Comparison of ENCODE assay signal across 17 cellular contexts in genomic region chr11:35814720-35815305, GRCh38.
DNase-seq lines count a peak whose midpoint lies in the region; FAIRE-seq and TF ChIP-seq lines count a peak whose summit lies in the region.
"Had no signal": no experiment of that assay in that cellular context is flagged by ENCODE, and none has a peak within 500 bp of the region (broad histone marks: within the 10 kb centered on the region; RNA-seq: fewer than 3 reads in every experiment).

No MANE protein-coding gene starts in this region.

- H3K27me3 ChIP-seq in bronchial epithelial cell (ENCODE audit: control insufficient read depth, insufficient read depth, low read length), result no peaks in the 10 kb centered on the region
- H3K27me3 ChIP-seq in right atrium auricular region, result no peaks in the 10 kb centered on the region
- no peaks in the 10 kb centered on the region for H3K27me3 ChIP-seq in osteoblast (ENCODE audit: insufficient read depth, low read length)
- H3K27me3 ChIP-seq: MG63 had no signal

- peaks cover 16% of the 10 kb centered on the region for H3K36me3 Mint-ChIP-seq in HFFc6 (ENCODE audit: low read depth)

- H3K36me3 ChIP-seq in bronchial epithelial cell (ENCODE audit: control insufficient read depth, insufficient read depth, low read length), result no peaks in the 10 kb centered on the region
- H3K36me3 ChIP-seq in right atrium auricular region, result no peaks in the 10 kb centered on the region
- no peaks in the 10 kb centered on the region for H3K36me3 ChIP-seq in osteoblast (ENCODE audit: insufficient read depth, low read length)

- TF ChIP-seq CTCF in bronchial epithelial cell (IDR thresholded peaks at IDR 0.05; ENCODE audit: insufficient read depth, low read length, severe bottlenecking) (no peak), right atrium auricular region (IDR thresholded peaks at IDR 0.05) (no peak), osteoblast (IDR thresholded peaks at IDR 0.05; ENCODE audit: extremely low read depth, low read depth, low read length) (no peak), HFFc6 (IDR thresholded peaks at IDR 0.05) (no peak)

- peak; percentile 33 for DNase-seq in NCI-H82 (lab: John Stamatoyannopoulos, UW)
- no peak for DNase-seq in NCI-H82 treated with DMSO at 0.1 percent for 48 hours (lab: John Stamatoyannopoulos, UW; ENCODE audit: unreplicated experiment)
- DNase-seq in bronchial epithelial cell (ENCODE audit: low read depth), result peak; percentile 46
- peak; percentile 63 for DNase-seq in right atrium auricular region (ENCODE audit: low spot score)
- peak; percentile 65 for DNase-seq in osteoblast (ENCODE audit: insufficient read length, low spot score, missing footprints)
- no peak for DNase-seq in NCI-H510A treated with DMSO at 0.1 percent for 48 hours (lab: John Stamatoyannopoulos, UW)
- no peak for DNase-seq in NCI-H1092 (lab: John Stamatoyannopoulos, UW)
- no peak for DNase-seq in HFFc6
- DNase-seq: 8988T, MG63, NCI-H1105 treated with DMSO at 0.1 percent for 48 hours, NCI-H1930, NCI-H2171 treated with DMSO at 0.1 percent for 48 hours, NCI-H526 treated with DMSO at 0.1 percent for 48 hours, PC-3 had no signal

- no peak overlapping the region for H3K4me3 ChIP-seq in bronchial epithelial cell (ENCODE audit: low read depth, low read length)
- no peak overlapping the region for H3K4me3 ChIP-seq in right atrium auricular region
- H3K4me3 ChIP-seq in osteoblast (ENCODE audit: insufficient read depth, low read length), result no peak overlapping the region
- H3K4me3 ChIP-seq: GM23338, MG63 had no signal

- no peak overlapping the region for H3K4me3 Mint-ChIP-seq in HFFc6
- H3K4me3 Mint-ChIP-seq: GM23338 had no signal

- no peak overlapping the region for H2AFZ ChIP-seq in osteoblast (ENCODE audit: low read length)
- H2AFZ ChIP-seq: GM23338 had no signal

- no peaks in the 10 kb centered on the region for H3K9me3 Mint-ChIP-seq in HFFc6
- H3K9me3 Mint-ChIP-seq: GM23338 had no signal

- no peaks in the 10 kb centered on the region for H4K20me1 ChIP-seq in osteoblast (ENCODE audit: insufficient read depth, low read length)

- H3K27ac ChIP-seq in right atrium auricular region (no peak overlapping the region), osteoblast (ENCODE audit: low read depth, low read length) (no peak overlapping the region)
- H3K27ac ChIP-seq: KMS-11 had no signal

- H3K4me2 ChIP-seq in osteoblast (ENCODE audit: insufficient read depth, low read length), result no peak overlapping the region
- H3K4me2 ChIP-seq: GM23338, KMS-11 had no signal

- FAIRE-seq in bronchial epithelial cell (lab: Jason Lieb, UNC), result no peak

- H3K27me3 Mint-ChIP-seq in HFFc6 (ENCODE audit: insufficient read depth), result no peaks in the 10 kb centered on the region

- no peaks in the 10 kb centered on the region for H3K4me1 Mint-ChIP-seq in HFFc6 (ENCODE audit: low read depth)

- H3K9me3 ChIP-seq in right atrium auricular region (no peaks in the 10 kb centered on the region), osteoblast (ENCODE audit: low read depth, low read length) (no peaks in the 10 kb centered on the region)
- H3K9me3 ChIP-seq: MG63 had no signal

- no peak overlapping the region for H3K27ac Mint-ChIP-seq in HFFc6
- H3K27ac Mint-ChIP-seq: GM23338 had no signal

- H3K4me1 ChIP-seq in right atrium auricular region (peaks cover 0 to 42% of the 10 kb centered on the region in 2 donors), osteoblast (ENCODE audit: insufficient read depth, low read length) (no peaks in the 10 kb centered on the region)

- H3K79me2 ChIP-seq in osteoblast (ENCODE audit: insufficient read depth, low read length), result no peaks in the 10 kb centered on the region

Comparison
In these comparisons a context has a peak if more than half of its experiments do, and no peak if none do; other contexts are left out.
1. DNase-seq: peak in NCI-H82 (single experiment), bronchial epithelial cell (single experiment), right atrium auricular region (single experiment) and osteoblast (single experiment); none in NCI-H82 treated with DMSO at 0.1 percent for 48 hours (single experiment), NCI-H510A treated with DMSO at 0.1 percent for 48 hours (single experiment), NCI-H1092 (single experiment) and HFFc6 (single experiment).